In the genomic region with DNA sequence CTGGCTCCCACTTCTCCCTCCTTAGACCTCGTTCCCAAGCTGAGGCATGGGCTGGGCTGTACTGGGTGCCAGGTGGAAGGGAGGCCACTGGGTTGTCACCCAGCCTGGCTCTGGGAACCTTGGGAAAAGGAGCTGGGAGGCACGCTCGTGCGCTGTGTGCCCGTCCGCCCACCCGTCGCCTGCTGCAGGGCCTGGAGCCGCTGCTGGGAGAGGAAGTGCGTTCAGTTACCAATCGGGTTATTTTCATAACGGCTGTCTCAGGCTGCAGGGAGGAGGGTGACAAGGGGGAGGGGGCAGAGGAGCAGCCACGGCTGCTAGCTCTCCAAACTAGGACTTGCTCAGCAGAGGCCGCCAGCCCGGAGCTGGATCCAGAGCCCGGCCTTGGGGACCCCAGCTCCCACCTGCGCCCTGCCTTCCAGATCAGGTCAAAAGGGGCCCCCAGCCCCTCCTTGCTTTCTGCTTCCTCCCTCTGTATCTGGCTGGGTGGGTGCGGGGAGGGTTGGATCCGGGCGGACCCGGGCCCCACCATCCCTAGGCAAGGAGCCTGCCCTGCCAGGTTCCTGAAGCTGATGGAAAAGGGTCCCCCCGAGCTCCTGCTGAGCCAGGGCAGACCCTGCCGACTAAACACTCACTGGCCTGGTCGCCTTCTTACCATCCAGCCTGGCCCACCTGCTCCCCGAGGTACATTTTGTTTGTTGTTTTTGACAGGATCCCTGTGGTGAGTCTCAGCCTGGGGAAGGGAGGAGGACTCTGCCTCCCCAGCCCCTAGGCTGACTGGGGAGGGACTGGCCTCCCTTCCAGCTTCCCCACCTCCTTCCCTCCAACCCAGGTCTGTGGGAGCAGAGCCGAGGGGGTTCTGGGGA, we compare ENCODE assay signal across 8 cellular contexts. TPM values are rescaled to one million over a fixed set of nuclear protein-coding genes. Genes with fewer than 3 reads are reported as not detected.
A peak's percentile ranks its signal among the peaks of the same experiment; 100 is the strongest.
DNase-seq lines count a peak whose midpoint lies in the region; TF ChIP-seq lines count a peak whose summit lies in the region.

No MANE protein-coding gene starts in this region.

- H3K9ac ChIP-seq in endodermal cell (ENCODE audit: extremely low read depth, low read length, poor library complexity, severe bottlenecking) = no peak overlapping the region

- H3K36me3 Mint-ChIP-seq in activated CD4-positive, alpha-beta T cell treated with anti-CD3 and anti-CD28 coated beads, Interleukin-2, amount 10 ng/mL, durations not matched to agents 7 days and 5 days (ENCODE audit: low read depth) = peaks cover 12% of the 10 kb centered on the region
- H3K36me3 Mint-ChIP-seq in endodermal cell (ENCODE audit: low read depth) = no peaks in the 10 kb centered on the region
- H3K36me3 Mint-ChIP-seq in nephron (ENCODE audit: low read depth) = no peaks in the 10 kb centered on the region
- H3K36me3 Mint-ChIP-seq in type B pancreatic cell = no peaks in the 10 kb centered on the region

- peak overlapping the region; percentile 67 for H3K4me3 Mint-ChIP-seq in activated CD4-positive, alpha-beta T cell treated with anti-CD3 and anti-CD28 coated beads, Interleukin-2, amount 10 ng/mL, durations not matched to agents 7 days and 5 days
- H3K4me3 Mint-ChIP-seq in endodermal cell = no peak overlapping the region
- peak overlapping the region; percentile 46 to 82 (median 56) for H3K4me3 Mint-ChIP-seq in nephron
- H3K4me3 Mint-ChIP-seq in type B pancreatic cell = peak overlapping the region; percentile 28

- DNase-seq in H7 = peak; percentile 83
- peak; percentile 48 for DNase-seq in NCI-H1436 (lab: John Stamatoyannopoulos, UW)
- peak; percentile 75 for DNase-seq in activated CD4-positive, alpha-beta T cell treated with anti-CD3 and anti-CD28 coated beads, Interleukin-2, amount 10 ng/mL, durations not matched to agents 7 days and 5 days
- DNase-seq in endodermal cell = no peak
- DNase-seq in type B pancreatic cell (ENCODE audit: extremely low spot score, unreplicated experiment) = no peak
- no peak for DNase-seq in iPS-NIHi7 (ENCODE audit: extremely low spot score)

- H3K27me3 Mint-ChIP-seq in activated CD4-positive, alpha-beta T cell treated with anti-CD3 and anti-CD28 coated beads, Interleukin-2, amount 10 ng/mL, durations not matched to agents 7 days and 5 days = no peaks in the 10 kb centered on the region
- H3K27me3 Mint-ChIP-seq in endodermal cell (ENCODE audit: insufficient read depth) (no peaks in the 10 kb centered on the region), nephron (ENCODE audit: low read depth) (no peaks in the 10 kb centered on the region), type B pancreatic cell (no peaks in the 10 kb centered on the region)

- peak overlapping the region; percentile 84 for H3K27ac Mint-ChIP-seq in activated CD4-positive, alpha-beta T cell treated with anti-CD3 and anti-CD28 coated beads, Interleukin-2, amount 10 ng/mL, durations not matched to agents 7 days and 5 days
- H3K27ac Mint-ChIP-seq in endodermal cell = no peak overlapping the region
- H3K27ac Mint-ChIP-seq in nephron = peak overlapping the region; percentile 72 to 83 (median 74)
- peak overlapping the region; percentile 48 for H3K27ac Mint-ChIP-seq in type B pancreatic cell

- H3K27me3 ChIP-seq in H7 (ENCODE audit: control insufficient read depth, insufficient read depth, low read length) (no peaks in the 10 kb centered on the region), endodermal cell (ENCODE audit: control insufficient read depth, insufficient read depth, low read length, poor library complexity, severe bottlenecking) (no peaks in the 10 kb centered on the region)

- H3K4me1 ChIP-seq in endodermal cell (ENCODE audit: control insufficient read depth, insufficient read depth, low read length) = peaks cover 6% of the 10 kb centered on the region

- no peak overlapping the region for H3K4me3 ChIP-seq in H7 (ENCODE audit: insufficient read depth, low read depth, low read length)
- no peak overlapping the region for H3K4me3 ChIP-seq in endodermal cell (ENCODE audit: low read length)

- POLR2A ChIA-PET in activated CD4-positive, alpha-beta T cell treated with anti-CD3 and anti-CD28 coated beads, Interleukin-2, amount 10 ng/mL, durations not matched to agents 7 days and 5 days (lab: Charles Lee) = interaction anchor here (0.5 to 0.6 kb wide), 3 partner anchors 31 to 255 kb away, joined by 3 read pairs; no protein-coding TSS in a partner anchor

- no peaks in the 10 kb centered on the region; the same call in none of the 2 replicates for H3K36me3 ChIP-seq in H7 (replicated peaks; ENCODE audit: control insufficient read depth, insufficient read depth, low read length)
- H3K36me3 ChIP-seq in endodermal cell (ENCODE audit: control insufficient read depth, insufficient read depth, low read length) = no peaks in the 10 kb centered on the region

- no peak for TF ChIP-seq CTCF in endodermal cell (conservative IDR thresholded peaks at IDR 0.05)
- TF ChIP-seq CTCF in nephron (IDR thresholded peaks at IDR 0.05; ENCODE audit: unreplicated experiment in 3 of 3) = no peak
- no peak for TF ChIP-seq CTCF in type B pancreatic cell (conservative IDR thresholded peaks at IDR 0.05)

- WGBS in endodermal cell (ENCODE audit: insufficient coverage in 1 of 2, insufficient read length in 1 of 2), 2 experiments = 66 to 75% methylated on average over 12 to 26 of the region's 26 CpGs

- H3K27ac ChIP-seq in endodermal cell (ENCODE audit: low read depth, low read length) = peak overlapping the region; percentile 66

- TF ChIP-seq POLR2A in GM10847 (IDR thresholded peaks at IDR 0.05; ENCODE audit: extremely low read depth, insufficient read length) = peak; percentile 55

- H3K9me3 ChIP-seq in endodermal cell (ENCODE audit: control insufficient read depth, low read length) = no peaks in the 10 kb centered on the region

- no peaks in the 10 kb centered on the region for H3K9me3 Mint-ChIP-seq in activated CD4-positive, alpha-beta T cell treated with anti-CD3 and anti-CD28 coated beads, Interleukin-2, amount 10 ng/mL, durations not matched to agents 7 days and 5 days
- H3K9me3 Mint-ChIP-seq in endodermal cell (no peaks in the 10 kb centered on the region), nephron (no peaks in the 10 kb centered on the region), type B pancreatic cell (no peaks in the 10 kb centered on the region)

- peaks cover 51% of the 10 kb centered on the region for H3K4me1 Mint-ChIP-seq in activated CD4-positive, alpha-beta T cell treated with anti-CD3 and anti-CD28 coated beads, Interleukin-2, amount 10 ng/mL, durations not matched to agents 7 days and 5 days
- H3K4me1 Mint-ChIP-seq in endodermal cell (peaks cover 27% of the 10 kb centered on the region), nephron (peaks cover 45% of the 10 kb centered on the region), type B pancreatic cell (ENCODE audit: unreplicated experiment) (peaks cover 32% of the 10 kb centered on the region)

- CTCF ChIA-PET in activated CD4-positive, alpha-beta T cell treated with anti-CD3 and anti-CD28 coated beads, Interleukin-2, amount 10 ng/mL, durations not matched to agents 7 days and 5 days (lab: Charles Lee) = interaction anchor here (0.6 to 18.0 kb wide), 8 partner anchors 8 to 1097 kb away, joined by 3 to 280 read pairs (median 4); partner anchors contain the start of gene DGKZ

RNA-seq across cellular contexts. Expression of gene DGKZ, which starts 14.3 kb away (rescaled TPM):
- 80.8 and 109 TPM in 2 replicates for total RNA-seq in H7 (2014; rRNA removed; shearing (Covaris generic))
- total RNA-seq in activated CD4-positive, alpha-beta T cell treated with anti-CD3 and anti-CD28 coated beads, Interleukin-2, amount 10 ng/mL, durations not matched to agents 7 days and 5 days = 100 to 1,000 TPM; 178 to 187 TPM
- 10 to 100 TPM; 49.6 to 57.3 TPM for total RNA-seq in endodermal cell
- polyA plus RNA-seq in endodermal cell (2013, experiment 1 of 2) = 40.7 TPM
- polyA plus RNA-seq in endodermal cell (2013, experiment 2 of 2) = 38.7 TPM
- 50.0 and 57.6 TPM in 2 replicates for total RNA-seq in type B pancreatic cell (ENCODE audit: low replicate concordance)

RNA-seq across cellular contexts. Expression of gene MDK, which starts 20.0 kb away (rescaled TPM):
- total RNA-seq in H7 (2014; rRNA removed; shearing (Covaris generic)) = 672 and 771 TPM in 2 replicates
- total RNA-seq in activated CD4-positive, alpha-beta T cell treated with anti-CD3 and anti-CD28 coated beads, Interleukin-2, amount 10 ng/mL, durations not matched to agents 7 days and 5 days = 10 to 100 TPM in 1 of 2 experiments, 1 to 10 TPM in 1; 8.2 to 10.5 TPM
- total RNA-seq in endodermal cell = 1,000 to 10,000 TPM in 1 of 2 donors, 100 to 1,000 TPM in 1; 644 to 1,502 TPM
- 1,103 TPM for polyA plus RNA-seq in endodermal cell (2013, experiment 1 of 2)
- polyA plus RNA-seq in endodermal cell (2013, experiment 2 of 2) = 1,014 TPM
- 949 and 981 TPM in 2 replicates for total RNA-seq in type B pancreatic cell (ENCODE audit: low replicate concordance)

RNA-seq across cellular contexts. Expression of gene CHRM4, which starts 30.1 kb away (rescaled TPM):
- total RNA-seq in H7 (2014; rRNA removed; shearing (Covaris generic)) = 0.14 TPM in 1 of 2 replicates, not detected in the other
- total RNA-seq in activated CD4-positive, alpha-beta T cell treated with anti-CD3 and anti-CD28 coated beads, Interleukin-2, amount 10 ng/mL, durations not matched to agents 7 days and 5 days = under 1 TPM; 0.12 to 0.31 TPM
- total RNA-seq in endodermal cell = under 1 TPM in 1 of 2 donors, not detected in 1; 0.46 TPM
- 0.28 TPM for polyA plus RNA-seq in endodermal cell (2013, experiment 1 of 2)
- polyA plus RNA-seq in endodermal cell (2013, experiment 2 of 2) = 0.25 TPM
- total RNA-seq in type B pancreatic cell (ENCODE audit: low replicate concordance) = 0.98 and 1.0 TPM in 2 replicates

Comparison
In these comparisons a context has a peak if more than half of its experiments do, and no peak if none do; other contexts are left out.
1. DNase-seq: peak in H7 (single experiment), NCI-H1436 (single experiment) and activated CD4-positive, alpha-beta T cell treated with anti-CD3 and anti-CD28 coated beads, Interleukin-2, amount 10 ng/mL, durations not matched to agents 7 days and 5 days (single experiment); none in endodermal cell (single experiment), type B pancreatic cell (single experiment) and iPS-NIHi7 (single experiment).
2. RNA of gene MDK, which starts 20.0 kb away (total RNA-seq): 644 to 1,502 TPM in endodermal cell, 949 to 981 TPM in type B pancreatic cell and 672 to 771 TPM in H7; 8.2 to 10.5 TPM in activated CD4-positive, alpha-beta T cell treated with anti-CD3 and anti-CD28 coated beads, Interleukin-2, amount 10 ng/mL, durations not matched to agents 7 days and 5 days; every median in the first group is over 10 times any median in the second.